8 cellular contexts compared by ENCODE assay signal in genomic region chr18:41954827-41955613, GRCh38. TPM values are rescaled to one million over a fixed set of nuclear protein-coding genes. Genes with fewer than 3 reads are reported as not detected.
DNase-seq lines count a peak whose midpoint lies in the region; ATAC-seq, FAIRE-seq and TF ChIP-seq lines count a peak whose summit lies in the region.

PIK3C3 (plus strand) TSS chr18:41955234; CDS start chr18:41955292, 58 bp downstream.

- H3K36me3 Mint-ChIP-seq in activated T-cell treated with anti-CD3 and anti-CD28 coated beads, Interleukin-2, amount 50 U/mL, for 72 hours (ENCODE audit: insufficient read depth in 2 of 2), result peaks cover 8 to 15% of the 10 kb centered on the region in 2 donors

- H3K4me1 Mint-ChIP-seq in activated T-cell treated with anti-CD3 and anti-CD28 coated beads, Interleukin-2, amount 50 U/mL, for 72 hours (ENCODE audit: low read depth), result peaks cover 25% of the 10 kb centered on the region

- H3K27me3 Mint-ChIP-seq in activated T-cell treated with anti-CD3 and anti-CD28 coated beads, Interleukin-2, amount 50 U/mL, for 72 hours (ENCODE audit: low read depth), result no peaks in the 10 kb centered on the region

- peaks cover 24% of the 10 kb centered on the region for H3K36me3 ChIP-seq in KOPT-K1 (ENCODE audit: insufficient read depth, low read length)
- peaks cover 0 to 25% (median 11%) of the 10 kb centered on the region in 4 donors for H3K36me3 ChIP-seq in esophagus muscularis mucosa
- peaks cover 4 to 9% of the 10 kb centered on the region in 2 donors for H3K36me3 ChIP-seq in muscle layer of duodenum (ENCODE audit: control insufficient read depth in 1 of 2, insufficient read depth in 2 of 2, low read length in 2 of 2)

- no peak for TF ChIP-seq CTCF in esophagus muscularis mucosa (IDR thresholded peaks at IDR 0.05)

- peak; percentile 91 for DNase-seq in DMS79 (lab: John Stamatoyannopoulos, UW)
- peak; percentile 88 for DNase-seq in RCC 7860 (ENCODE audit: low spot score)
- DNase-seq in activated T-cell treated with anti-CD3 and anti-CD28 coated beads, Interleukin-2, amount 50 U/mL, for 72 hours, result peak; percentile 95
- peak; percentile 99 for DNase-seq in esophagus muscularis mucosa (ENCODE audit: extremely low spot score)
- peak; percentile 95 to 96 for DNase-seq in stimulated activated CD8-positive, alpha-beta memory T cell treated with anti-CD3 and anti-CD28 coated beads, Interleukin-7, amount 100 ng/mL, for 4 hours (ENCODE audit: low read depth in 2 of 2)

- H3K4me3 Mint-ChIP-seq in activated T-cell treated with anti-CD3 and anti-CD28 coated beads, Interleukin-2, amount 50 U/mL, for 72 hours, result peak within 1 kb of the TSS; percentile 91 to 100

- no peaks in the 10 kb centered on the region for H3K9me3 ChIP-seq in KOPT-K1 (ENCODE audit: insufficient read depth, low read length, poor library complexity, severe bottlenecking)
- H3K9me3 ChIP-seq in esophagus muscularis mucosa, result no peaks in the 10 kb centered on the region
- no peaks in the 10 kb centered on the region for H3K9me3 ChIP-seq in muscle layer of duodenum (ENCODE audit: control insufficient read depth in 1 of 2, low read length in 2 of 2)

- H3K27ac ChIP-seq in KOPT-K1 (ENCODE audit: low read depth, low read length, poor library complexity, severe bottlenecking), result peak within 1 kb of the TSS; percentile 46
- H3K27ac ChIP-seq in esophagus muscularis mucosa (replicated peaks in 1 of 4), result peak within 1 kb of the TSS; percentile 71 to 80 (median 76)
- peak within 1 kb of the TSS; percentile 89 for H3K27ac ChIP-seq in muscle layer of duodenum (ENCODE audit: low read length)

- ATAC-seq in GM21786 (IDR thresholded peaks at IDR 0.05; ENCODE audit: unreplicated experiment), result peak; percentile 98
- ATAC-seq in activated T-cell treated with anti-CD3 and anti-CD28 coated beads, Interleukin-2, amount 50 U/mL, for 72 hours (replicated peaks in 1 of 2), result peak; percentile 99

- H3K27me3 ChIP-seq in esophagus muscularis mucosa (no peaks in the 10 kb centered on the region), muscle layer of duodenum (ENCODE audit: low read depth, low read length) (no peaks in the 10 kb centered on the region)

- under 1% methylated on average over 38 of the region's 38 CpGs for WGBS in esophagus muscularis mucosa

- peaks cover 20 to 28% (median 24%) of the 10 kb centered on the region in 4 donors for H3K4me1 ChIP-seq in esophagus muscularis mucosa
- peaks cover 6 to 24% of the 10 kb centered on the region in 2 donors for H3K4me1 ChIP-seq in muscle layer of duodenum (ENCODE audit: control insufficient read depth in 1 of 2, insufficient read depth in 2 of 2, low read length in 2 of 2)

- peak within 1 kb of the TSS; percentile 72 to 90 (median 88) for H3K4me3 ChIP-seq in esophagus muscularis mucosa
- H3K4me3 ChIP-seq in muscle layer of duodenum (ENCODE audit: low read depth in 1 of 2, low read length in 2 of 2), result peak within 1 kb of the TSS; percentile 96 to 98

- peak; percentile 92 for FAIRE-seq in RCC 7860 (lab: Jason Lieb, UNC)

- intact Hi-C loops in esophagus muscularis mucosa (cut with DNase I), result no loop called here

- TF ChIP-seq POLR2A in esophagus muscularis mucosa (IDR thresholded peaks at IDR 0.05; ENCODE audit: low read depth), result no peak

- H3K27ac Mint-ChIP-seq in activated T-cell treated with anti-CD3 and anti-CD28 coated beads, Interleukin-2, amount 50 U/mL, for 72 hours, result peak within 1 kb of the TSS; percentile 99

- no peak for TF ChIP-seq EP300 in esophagus muscularis mucosa (IDR thresholded peaks at IDR 0.05)

- no peaks in the 10 kb centered on the region for H3K9me3 Mint-ChIP-seq in activated T-cell treated with anti-CD3 and anti-CD28 coated beads, Interleukin-2, amount 50 U/mL, for 72 hours

RNA-seq across cellular contexts. Expression of gene PIK3C3, which starts in this region (rescaled TPM):
- 10 to 100 TPM; 52.0 to 55.9 TPM for total RNA-seq in activated T-cell treated with anti-CD3 and anti-CD28 coated beads, Interleukin-2, amount 50 U/mL, for 72 hours
- total RNA-seq in esophagus muscularis mucosa, result 10 to 100 TPM; 24.3 to 39.1 (median 28.8) TPM

Comparison
In these comparisons a context has a peak if more than half of its experiments do, and no peak if none do; other contexts are left out.
1. Peak in every context shown above with its lines: DNase-seq, ATAC-seq, H3K4me3 ChIP-seq and H3K27ac ChIP-seq.